4 cellular contexts compared by ENCODE assay signal in genomic region chr6:35532141-35532540, GRCh38.
"Had no signal": no experiment of that assay in that cellular context is flagged by ENCODE, and none has a peak within 500 bp of the region (broad histone marks: within the 10 kb centered on the region; RNA-seq: fewer than 3 reads in every experiment).

No MANE protein-coding gene starts in this region.

- DNase-seq: GM23248, GOT3, H7, IMR-90 had no signal
